ENCODE assay signal across 20 cellular contexts in genomic region chr3:107946700-107947099, GRCh38.
DNase-seq lines count a peak whose midpoint lies in the region; TF ChIP-seq lines count a peak whose summit lies in the region.
"Had no signal": no experiment of that assay in that cellular context is flagged by ENCODE, and none has a peak within 500 bp of the region (broad histone marks: within the 10 kb centered on the region; RNA-seq: fewer than 3 reads in every experiment).

No MANE protein-coding gene starts in this region.

- H2BK120ac ChIP-seq in H9 (ENCODE audit: low read depth, low read length, poor library complexity, severe bottlenecking) = no peak overlapping the region

- H3K27ac Mint-ChIP-seq in H9 = no peak overlapping the region
- no peak overlapping the region for H3K27ac Mint-ChIP-seq in endodermal cell
- no peak overlapping the region for H3K27ac Mint-ChIP-seq in activated T-helper 2 cell treated with anti-CD3 and anti-CD28 coated beads, Interferon-gamma antibody, Interleukin-2, Interleukin-4, amounts not matched to agents 10 μg/mL and 5 μg/mL and 100 μg/mL, durations not matched to agents 14 hours and 24 hours and 36 hours
- H3K27ac Mint-ChIP-seq: CD14-positive monocyte; CD4-positive, alpha-beta memory T cell; HFFc6 had no signal

- no peak for DNase-seq in H9
- no peak for DNase-seq in endodermal cell
- peak; percentile 7 for DNase-seq in islet precursor cell
- no peak for DNase-seq in activated T-helper 2 cell treated with anti-CD3 and anti-CD28 coated beads, Interferon-gamma antibody, Interleukin-2, Interleukin-4, amounts not matched to agents 10 μg/mL and 5 μg/mL and 100 μg/mL, durations not matched to agents 14 hours and 24 hours and 36 hours (ENCODE audit: low spot score)
- no peak for DNase-seq in mammary epithelial cell
- no peak for DNase-seq in AG08396 (ENCODE audit: low spot score)
- no peak for DNase-seq in GM23248
- DNase-seq: ACHN; AML-193; Calu3; CD4-positive, alpha-beta memory T cell; DMS79 treated with DMSO at 0.1 percent for 48 hours; GF-D8; HCEC 1CT; HFFc6 had no signal

- H3K27me3 ChIP-seq in H9 (ENCODE audit: insufficient read depth, low read length) (no peaks in the 10 kb centered on the region), Loucy (ENCODE audit: insufficient read depth, low read length, poor library complexity, severe bottlenecking) (no peaks in the 10 kb centered on the region), endodermal cell (ENCODE audit: control insufficient read depth, insufficient read depth, low read length, poor library complexity, severe bottlenecking) (no peaks in the 10 kb centered on the region), mammary epithelial cell (ENCODE audit: insufficient read depth, low read length) (no peaks in the 10 kb centered on the region), GM23248 (replicated peaks; ENCODE audit: insufficient read depth) (no peaks in the 10 kb centered on the region)
- H3K27me3 ChIP-seq: BLaER1 had no signal

- no peak overlapping the region for H3K4ac ChIP-seq in H9 (ENCODE audit: low read depth, low read length)

- H3K23ac ChIP-seq in H9 (ENCODE audit: insufficient read length, low read depth, low read length) = no peak overlapping the region

- H3K4me1 ChIP-seq in H9 (ENCODE audit: insufficient read depth, low read length) = no peaks in the 10 kb centered on the region
- H3K4me1 ChIP-seq in Loucy (ENCODE audit: insufficient read depth, low read length, poor library complexity, severe bottlenecking) = peaks cover 55% of the 10 kb centered on the region
- H3K4me1 ChIP-seq in endodermal cell (ENCODE audit: control insufficient read depth, insufficient read depth, low read length) = no peaks in the 10 kb centered on the region
- H3K4me1 ChIP-seq in mammary epithelial cell (ENCODE audit: insufficient read depth, low read length) = peaks cover 5% of the 10 kb centered on the region
- H3K4me1 ChIP-seq in GM23248 (ENCODE audit: insufficient read depth) = peaks cover 21% of the 10 kb centered on the region

- no peak overlapping the region for H2AFZ ChIP-seq in H9 (ENCODE audit: low read length)
- no peak overlapping the region for H2AFZ ChIP-seq in Loucy (ENCODE audit: low read length)
- no peak overlapping the region for H2AFZ ChIP-seq in mammary epithelial cell (ENCODE audit: low read depth, low read length)
- H2AFZ ChIP-seq in GM23248 = no peak overlapping the region

- H3K9me3 Mint-ChIP-seq in H9 = no peaks in the 10 kb centered on the region
- H3K9me3 Mint-ChIP-seq in endodermal cell = no peaks in the 10 kb centered on the region
- no peaks in the 10 kb centered on the region for H3K9me3 Mint-ChIP-seq in activated T-helper 2 cell treated with anti-CD3 and anti-CD28 coated beads, Interferon-gamma antibody, Interleukin-2, Interleukin-4, amounts not matched to agents 10 μg/mL and 5 μg/mL and 100 μg/mL, durations not matched to agents 14 hours and 24 hours and 36 hours
- H3K9me3 Mint-ChIP-seq: HFFc6 had no signal

- in situ Hi-C loops in mammary epithelial cell (cut with MboI; ENCODE audit: low sequenced_read_pairs in 2 of 2) (loop anchor here (10.0 to 25.0 kb wide), 2 partner anchors 458 to 466 kb away; no protein-coding TSS in a partner anchor), GM23248 (cut with MboI) (no loop called here)

- H4K8ac ChIP-seq in H9 (replicated peaks; ENCODE audit: insufficient read length, low read depth, low read length) = no peak overlapping the region

- WGBS in H9 (ENCODE audit: extremely low coverage, insufficient read length, low lambda C conversion rate) = no CpG with 5 or more reads among the region's 1 CpG
- 89% methylated on average over 1 of the region's 1 CpG; no CpG with 5 or more reads in 1 of the 2 experiments for WGBS in endodermal cell (ENCODE audit: insufficient coverage in 1 of 2, insufficient read length in 1 of 2), 2 experiments
- 94% methylated on average over 1 of the region's 1 CpG for WGBS in mammary epithelial cell (ENCODE audit: low coverage, missing lambda C conversion rate)
- WGBS in GM23248 (ENCODE audit: low coverage in 1 of 2, low lambda C conversion rate in 2 of 2, missing lambda C conversion rate in 2 of 2), 2 experiments = 10 to 11% methylated on average over 1 of the region's 1 CpG

- H3K4me3 ChIP-seq in Loucy (ENCODE audit: low read length, poor library complexity, severe bottlenecking) = no peak overlapping the region
- H3K4me3 ChIP-seq in endodermal cell (ENCODE audit: low read length) = no peak overlapping the region
- no peak overlapping the region for H3K4me3 ChIP-seq in mammary epithelial cell (replicated peaks in 1 of 3; ENCODE audit: insufficient read depth in 1 of 3, low read depth in 2 of 3, low read length in 3 of 3)
- H3K4me3 ChIP-seq in GM23248 = no peak overlapping the region
- H3K4me3 ChIP-seq: BLaER1 had no signal

- H4K20me1 ChIP-seq in H9 (ENCODE audit: control insufficient read depth, insufficient read depth, insufficient read length) (no peaks in the 10 kb centered on the region), Loucy (ENCODE audit: insufficient read depth, low read length, poor library complexity, severe bottlenecking) (no peaks in the 10 kb centered on the region), mammary epithelial cell (ENCODE audit: insufficient read depth, low read length) (no peaks in the 10 kb centered on the region), GM23248 (ENCODE audit: insufficient read depth) (no peaks in the 10 kb centered on the region)
- H4K20me1 ChIP-seq: BLaER1 had no signal

- H3K23me2 ChIP-seq in H9 (ENCODE audit: insufficient read length, low read depth, low read length, poor library complexity, severe bottlenecking) = no peaks in the 10 kb centered on the region

- TF ChIP-seq CTCF in H9 (conservative IDR thresholded peaks at IDR 0.05) (peak; percentile 39), Loucy (conservative IDR thresholded peaks at IDR 0.05; ENCODE audit: low read length) (0 out of 2 replicates have a peak, but pooled peaks have one; percentile 21), endodermal cell (conservative IDR thresholded peaks at IDR 0.05) (peak; percentile 60), mammary epithelial cell (conservative IDR thresholded peaks at IDR 0.05 in 1 of 2, IDR thresholded peaks at IDR 0.05 in 1 of 2; ENCODE audit: extremely low read depth in 1 of 2, insufficient read depth in 1 of 2, low read depth in 1 of 2, low read length in 2 of 2) (no peak)

- H2BK5ac ChIP-seq in H9 (ENCODE audit: insufficient read length, low read length) = no peak overlapping the region

- H2AK5ac ChIP-seq in H9 (ENCODE audit: insufficient read length, low read length) = no peak overlapping the region

- CTCF ChIA-PET in mammary epithelial cell (lab: Charles Lee; ENCODE audit: low non-redundant PET) = no interaction called here

- H2BK20ac ChIP-seq in H9 (ENCODE audit: low read depth, low read length, poor library complexity, severe bottlenecking) = no peak overlapping the region

- H3F3A ChIP-seq in Loucy (ENCODE audit: low read depth) (no peaks in the 10 kb centered on the region), GM23248 (ENCODE audit: insufficient read depth) (peaks cover 7% of the 10 kb centered on the region)

- H3K9me3 ChIP-seq in H9 (ENCODE audit: control insufficient read depth, low read depth, low read length) (no peaks in the 10 kb centered on the region), Loucy (ENCODE audit: insufficient read depth, low read depth, low read length) (no peaks in the 10 kb centered on the region), endodermal cell (ENCODE audit: control insufficient read depth, low read length) (no peaks in the 10 kb centered on the region), mammary epithelial cell (replicated peaks; ENCODE audit: insufficient read depth, low read length) (no peaks in the 10 kb centered on the region), GM23248 (ENCODE audit: low read depth) (no peaks in the 10 kb centered on the region)
- H3K9me3 ChIP-seq: BLaER1 had no signal

- no peak overlapping the region for H3K14ac ChIP-seq in H9 (ENCODE audit: insufficient read depth, low read length)

- H3K4me3 Mint-ChIP-seq in H9 (no peak overlapping the region), endodermal cell (no peak overlapping the region)
- H3K4me3 Mint-ChIP-seq in activated T-helper 2 cell treated with anti-CD3 and anti-CD28 coated beads, Interferon-gamma antibody, Interleukin-2, Interleukin-4, amounts not matched to agents 10 μg/mL and 5 μg/mL and 100 μg/mL, durations not matched to agents 14 hours and 24 hours and 36 hours (ENCODE audit: low read depth) = no peak overlapping the region
- H3K4me3 Mint-ChIP-seq: CD14-positive monocyte; CD4-positive, alpha-beta memory T cell; HFFc6 had no signal

- H3K4me2 ChIP-seq in H9 (ENCODE audit: insufficient read depth, insufficient read length, low read length) (no peak overlapping the region), Loucy (ENCODE audit: low read depth, low read length, poor library complexity, severe bottlenecking) (no peak overlapping the region), mammary epithelial cell (ENCODE audit: insufficient read depth, low read depth, low read length) (no peak overlapping the region), GM23248 (ENCODE audit: unreplicated experiment) (no peak overlapping the region)
- H3K4me2 ChIP-seq: BLaER1, KMS-11 had no signal

- H3K9ac ChIP-seq in H9 (ENCODE audit: extremely low read depth, insufficient read length, low read length) = no peak overlapping the region
- no peak overlapping the region for H3K9ac ChIP-seq in Loucy (ENCODE audit: low read depth, low read length, poor library complexity, severe bottlenecking)
- no peak overlapping the region for H3K9ac ChIP-seq in endodermal cell (ENCODE audit: extremely low read depth, low read length, poor library complexity, severe bottlenecking)
- no peak overlapping the region for H3K9ac ChIP-seq in mammary epithelial cell (ENCODE audit: insufficient read depth, low read length)
- H3K9ac ChIP-seq in GM23248 = no peak overlapping the region
- H3K9ac ChIP-seq: BLaER1, KMS-11 had no signal

- intact Hi-C loops in activated T-helper 2 cell treated with anti-CD3 and anti-CD28 coated beads, Interferon-gamma antibody, Interleukin-2, Interleukin-4, amounts not matched to agents 10 μg/mL and 5 μg/mL and 100 μg/mL, durations not matched to agents 14 hours and 24 hours and 36 hours (cut with micrococcal nuclease) = no loop called here
- intact Hi-C loops in mammary epithelial cell (cut with micrococcal nuclease) = no loop called here

- H3K4me1 Mint-ChIP-seq in H9 = peaks cover 6% of the 10 kb centered on the region in 2 experiments; a peak in 3 of 4 replicates
- no peaks in the 10 kb centered on the region for H3K4me1 Mint-ChIP-seq in endodermal cell
- peaks cover 19% of the 10 kb centered on the region for H3K4me1 Mint-ChIP-seq in activated T-helper 2 cell treated with anti-CD3 and anti-CD28 coated beads, Interferon-gamma antibody, Interleukin-2, Interleukin-4, amounts not matched to agents 10 μg/mL and 5 μg/mL and 100 μg/mL, durations not matched to agents 14 hours and 24 hours and 36 hours (ENCODE audit: low read depth)

- no peak overlapping the region for H3K56ac ChIP-seq in H9 (ENCODE audit: insufficient read length, low read depth, low read length)

- no peak overlapping the region for H3K27ac ChIP-seq in H9 (ENCODE audit: insufficient read length, low read depth, low read length)
- H3K27ac ChIP-seq in endodermal cell (ENCODE audit: low read depth, low read length) = no peak overlapping the region
- H3K27ac ChIP-seq in mammary epithelial cell (ENCODE audit: insufficient read depth, low read depth, low read length) = no peak overlapping the region
- no peak overlapping the region for H3K27ac ChIP-seq in GM23248
- H3K27ac ChIP-seq: BLaER1, HL-60, KMS-11 had no signal

- H3K36me3 Mint-ChIP-seq in H9 (ENCODE audit: insufficient read depth in 1 of 3, low read depth in 3 of 3) (no peaks in the 10 kb centered on the region), endodermal cell (ENCODE audit: low read depth) (no peaks in the 10 kb centered on the region)
- H3K36me3 Mint-ChIP-seq in activated T-helper 2 cell treated with anti-CD3 and anti-CD28 coated beads, Interferon-gamma antibody, Interleukin-2, Interleukin-4, amounts not matched to agents 10 μg/mL and 5 μg/mL and 100 μg/mL, durations not matched to agents 14 hours and 24 hours and 36 hours (ENCODE audit: low read depth) = no peaks in the 10 kb centered on the region
- H3K36me3 Mint-ChIP-seq: CD4-positive, alpha-beta memory T cell had no signal

- no peak overlapping the region for H2BK15ac ChIP-seq in H9 (ENCODE audit: low read depth, low read length)

- H3K27me3 Mint-ChIP-seq in H9 (ENCODE audit: low read depth) = no peaks in the 10 kb centered on the region; the same call in 1 of the 2 replicates
- no peaks in the 10 kb centered on the region for H3K27me3 Mint-ChIP-seq in endodermal cell (ENCODE audit: insufficient read depth)
- H3K27me3 Mint-ChIP-seq in activated T-helper 2 cell treated with anti-CD3 and anti-CD28 coated beads, Interferon-gamma antibody, Interleukin-2, Interleukin-4, amounts not matched to agents 10 μg/mL and 5 μg/mL and 100 μg/mL, durations not matched to agents 14 hours and 24 hours and 36 hours (ENCODE audit: low read depth) = peaks cover 3% of the 10 kb centered on the region

- H3T11ph ChIP-seq in H9 (ENCODE audit: low read length) = no peak overlapping the region

- H3K36me3 ChIP-seq in Loucy (ENCODE audit: insufficient read depth, low read length) (no peaks in the 10 kb centered on the region), endodermal cell (ENCODE audit: control insufficient read depth, insufficient read depth, low read length) (no peaks in the 10 kb centered on the region), mammary epithelial cell (ENCODE audit: insufficient read depth, low read length) (no peaks in the 10 kb centered on the region), GM23248 (ENCODE audit: low read depth) (no peaks in the 10 kb centered on the region)
- H3K36me3 ChIP-seq: BLaER1 had no signal

- H4K91ac ChIP-seq in H9 (ENCODE audit: insufficient read length, low read depth, low read length) = no peak overlapping the region

- H3K79me1 ChIP-seq in H9 (ENCODE audit: insufficient read depth, low read depth, low read length, poor library complexity, severe bottlenecking) = no peaks in the 10 kb centered on the region

- H3K9me2 ChIP-seq in Loucy (replicated peaks; ENCODE audit: low read depth, low read length) = no peaks in the 10 kb centered on the region
- H3K9me2 ChIP-seq in GM23248 (ENCODE audit: insufficient read depth) = no peaks in the 10 kb centered on the region

- H3K18ac ChIP-seq in H9 (ENCODE audit: insufficient read length, low read depth, low read length) = no peak overlapping the region

- H3K79me2 ChIP-seq in H9 (ENCODE audit: insufficient read depth, low read length) (no peaks in the 10 kb centered on the region), Loucy (ENCODE audit: insufficient read depth, low read length) (no peaks in the 10 kb centered on the region), mammary epithelial cell (ENCODE audit: insufficient read depth, low read length) (no peaks in the 10 kb centered on the region), GM23248 (ENCODE audit: insufficient read depth) (no peaks in the 10 kb centered on the region)

- no peak overlapping the region for H4K5ac ChIP-seq in H9 (ENCODE audit: insufficient read length, low read depth, low read length)

- dilution Hi-C loops in mammary epithelial cell (cut with HindIII; ENCODE audit: low sequenced_read_pairs) = no loop called here

- H2BK12ac ChIP-seq in H9 (ENCODE audit: insufficient read length, low read depth, low read length) = no peak overlapping the region

- BruUV-seq in mammary epithelial cell (replicated peaks; lab: Mats Ljungman, UMichigan) = no TSS peak

Comparison
In these comparisons a context has a peak if more than half of its experiments do, and no peak if none do; other contexts are left out.
1. CTCF ChIP-seq: peak in H9 (single experiment), Loucy (single experiment) and endodermal cell (single experiment); none in mammary epithelial cell (0 of 2).